8 cellular contexts compared by ENCODE assay signal in genomic region chr1:112674986-112675727, GRCh38. TPM values are rescaled to one million over a fixed set of nuclear protein-coding genes. Genes with fewer than 3 reads are reported as not detected.
DNase-seq lines count a peak whose midpoint lies in the region; ATAC-seq and TF ChIP-seq lines count a peak whose summit lies in the region.

No MANE protein-coding gene starts in this region.

- POLR2A ChIA-PET in BJ (lab: Charles Lee), result interaction anchor here (0.6 kb wide), 1 partner anchor 28 kb away, joined by 4 read pairs; no protein-coding TSS in a partner anchor

- peaks cover 4% of the 10 kb centered on the region for H3K36me3 ChIP-seq in BJ (ENCODE audit: control insufficient read depth, insufficient read depth, low read length)
- H3K36me3 ChIP-seq in skeletal muscle satellite cell (ENCODE audit: insufficient read depth, low read length), result peaks cover 21% of the 10 kb centered on the region

- no peak for TF ChIP-seq CTCF in BJ (IDR thresholded peaks at IDR 0.05; ENCODE audit: insufficient read depth, low read depth, low read length)

- H3K4me1 ChIP-seq in skeletal muscle satellite cell (ENCODE audit: control insufficient read depth, insufficient read depth, low read length), result peaks cover 22% of the 10 kb centered on the region

- H3K27me3 ChIP-seq in BJ (ENCODE audit: control insufficient read depth, insufficient read depth, low read length), result no peaks in the 10 kb centered on the region
- H3K27me3 ChIP-seq in skeletal muscle satellite cell (ENCODE audit: control insufficient read depth, insufficient read depth, low read length), result no peaks in the 10 kb centered on the region

- CTCF ChIA-PET in BJ (lab: Yijun Ruan, JAX), result interaction anchor here (0.6 to 4.9 kb wide), 17 partner anchors 11 to 285 kb away, joined by 3 to 46 read pairs (median 5); partner anchors contain the start of gene PPM1J

- peak overlapping the region; percentile 86 for H3K9ac ChIP-seq in skeletal muscle satellite cell (ENCODE audit: low read depth, low read length)

- H3K4me3 ChIP-seq in BJ (ENCODE audit: low read depth, low read length) (peak overlapping the region; percentile 54), iPS-11a (ENCODE audit: low read depth, low read length) (peak overlapping the region; percentile 79), skeletal muscle satellite cell (ENCODE audit: low read length) (peak overlapping the region; percentile 80)

- DNase-seq in BJ (ENCODE audit: low read depth), result no peak
- peak; percentile 10 for DNase-seq in T follicular helper cell (ENCODE audit: low read depth)
- DNase-seq in anterior cingulate cortex (lab: John Stamatoyannopoulos, UW), result peak in 42 of 58 donors; percentile 27 to 78 (median 60)

- H3K4me2 ChIP-seq in skeletal muscle satellite cell (ENCODE audit: low read length), result peak overlapping the region; percentile 93

- H3K9me3 ChIP-seq in skeletal muscle satellite cell (replicated peaks; ENCODE audit: low read length), result no peaks in the 10 kb centered on the region

- ATAC-seq in GM19372 (IDR thresholded peaks at IDR 0.05; ENCODE audit: low read depth, unreplicated experiment) (peak; percentile 41), HG03571 (IDR thresholded peaks at IDR 0.05; ENCODE audit: unreplicated experiment) (peak; percentile 29), GM18861 (IDR thresholded peaks at IDR 0.05; ENCODE audit: unreplicated experiment) (no peak)

RNA-seq across cellular contexts. Expression of gene MOV10, which starts 0.7 kb away (rescaled TPM):
- polyA plus RNA-seq in BJ (2011; rRNA removed), result 48.9 and 93.7 TPM in 2 replicates
- polyA minus RNA-seq in BJ (2011; rRNA and poly(A)+ RNA removed), result 61.1 and 90.9 TPM in 2 replicates
- total RNA-seq in skeletal muscle satellite cell (2012; rRNA removed), result 29.9 and 31.7 TPM in 2 replicates

RNA-seq across cellular contexts. Expression of gene RHOC, which starts 31.8 kb away (rescaled TPM):
- 1,093 and 1,537 TPM in 2 replicates for polyA plus RNA-seq in BJ (2011; rRNA removed)
- 324 and 485 TPM in 2 replicates for polyA minus RNA-seq in BJ (2011; rRNA and poly(A)+ RNA removed)
- total RNA-seq in skeletal muscle satellite cell (2012; rRNA removed), result 470 and 733 TPM in 2 replicates

RNA-seq across cellular contexts. Expression of gene PPM1J, which starts 40.0 kb away (rescaled TPM):
- polyA plus RNA-seq in BJ (2011; rRNA removed), result 0.67 and 1.4 TPM in 2 replicates
- 0.26 and 0.85 TPM in 2 replicates for polyA minus RNA-seq in BJ (2011; rRNA and poly(A)+ RNA removed)
- 1.1 and 3.0 TPM in 2 replicates for total RNA-seq in skeletal muscle satellite cell (2012; rRNA removed)

RNA-seq across cellular contexts. Expression of gene CAPZA1, which starts 55.5 kb away (rescaled TPM):
- 65.1 and 165 TPM in 2 replicates for polyA plus RNA-seq in BJ (2011; rRNA removed)
- 90.1 and 104 TPM in 2 replicates for polyA minus RNA-seq in BJ (2011; rRNA and poly(A)+ RNA removed)
- 204 and 209 TPM in 2 replicates for total RNA-seq in skeletal muscle satellite cell (2012; rRNA removed)

RNA-seq across cellular contexts. Expression of gene ST7L, which starts 56.2 kb away (rescaled TPM):
- polyA plus RNA-seq in BJ (2011; rRNA removed), result 7.2 and 9.3 TPM in 2 replicates
- 6.7 and 7.3 TPM in 2 replicates for polyA minus RNA-seq in BJ (2011; rRNA and poly(A)+ RNA removed)
- total RNA-seq in skeletal muscle satellite cell (2012; rRNA removed), result 12.7 and 13.7 TPM in 2 replicates
